8 cellular contexts compared by ENCODE assay signal in genomic region chr17:2222901-2223616, GRCh38.
DNase-seq lines count a peak whose midpoint lies in the region; ATAC-seq, FAIRE-seq and TF ChIP-seq lines count a peak whose summit lies in the region.

No MANE protein-coding gene starts in this region.

- no peaks in the 10 kb centered on the region for H3K9me3 ChIP-seq in AG04450 (ENCODE audit: control insufficient read depth, insufficient read depth, low read length)

- POLR2A ChIA-PET in AG04450 (lab: Yijun Ruan, JAX), result interaction anchor here (0.7 to 1.0 kb wide), 4 partner anchors 9 to 51 kb away, joined by 3 to 4 read pairs (median 3); no protein-coding TSS in a partner anchor

- no peaks in the 10 kb centered on the region for H3K27me3 ChIP-seq in AG04450 (ENCODE audit: control insufficient read depth, insufficient read depth, low read length)

- DNase-seq in AG04450 (ENCODE audit: low read depth, low spot score) (no peak), left ventricle myocardium superior (peak; percentile 71), urothelium cell line (ENCODE audit: low spot score) (no peak), NCI-H128 (lab: John Stamatoyannopoulos, UW; ENCODE audit: unreplicated experiment) (no peak)
- peak in 2 of 3 donors; percentile 18 to 32 for DNase-seq in stimulated activated CD4-positive, alpha-beta T cell treated with anti-CD3 and anti-CD28 coated beads, TNF-alpha, amount 100 ng/mL, for 1 hour (ENCODE audit: low read depth in 3 of 3, low spot score in 1 of 3)

- H3K4me3 Mint-ChIP-seq in activated T-helper 17 cell treated with anti-CD3 and anti-CD28 coated beads, Interleukin-2, amount 50 U/mL, for 72 hours, result peak overlapping the region; percentile 67

- H3K9me3 Mint-ChIP-seq in activated T-helper 17 cell treated with anti-CD3 and anti-CD28 coated beads, Interleukin-2, amount 50 U/mL, for 72 hours, result no peaks in the 10 kb centered on the region

- TF ChIP-seq CTCF in AG04450 (IDR thresholded peaks at IDR 0.05; ENCODE audit: low read depth, low read length), result no peak

- H3K27me3 Mint-ChIP-seq in activated T-helper 17 cell treated with anti-CD3 and anti-CD28 coated beads, Interleukin-2, amount 50 U/mL, for 72 hours, result no peaks in the 10 kb centered on the region

- H3K4me3 ChIP-seq in AG04450 (ENCODE audit: low read depth, low read length), result no peak overlapping the region

- intact Hi-C loops in left ventricle myocardium superior (cut with micrococcal nuclease), result no loop called here

- no peak for FAIRE-seq in urothelium cell line (lab: Jason Lieb, UNC)

- H3K27ac ChIP-seq in AG04450 (ENCODE audit: low read depth, low read length), result peak overlapping the region; percentile 40

- peaks cover 25% of the 10 kb centered on the region for H3K4me1 Mint-ChIP-seq in activated T-helper 17 cell treated with anti-CD3 and anti-CD28 coated beads, Interleukin-2, amount 50 U/mL, for 72 hours

- H3K36me3 Mint-ChIP-seq in activated T-helper 17 cell treated with anti-CD3 and anti-CD28 coated beads, Interleukin-2, amount 50 U/mL, for 72 hours (ENCODE audit: low read depth), result peaks cover 45% of the 10 kb centered on the region

- ATAC-seq in HG02759 (IDR thresholded peaks at IDR 0.05; ENCODE audit: unreplicated experiment) (peak; percentile 44), left ventricle myocardium superior (peak; percentile 95), HG02981 (IDR thresholded peaks at IDR 0.05; ENCODE audit: unreplicated experiment) (no peak)
- ATAC-seq in activated T-helper 17 cell treated with anti-CD3 and anti-CD28 coated beads, Interleukin-2, amount 50 U/mL, for 72 hours (replicated peaks), result peak; percentile 74

- H3K27ac Mint-ChIP-seq in activated T-helper 17 cell treated with anti-CD3 and anti-CD28 coated beads, Interleukin-2, amount 50 U/mL, for 72 hours, result peak overlapping the region; percentile 60

- CTCF ChIA-PET in AG04450 (lab: Charles Lee), result interaction anchor here (1.2 to 1.7 kb wide), 4 partner anchors 22 to 168 kb away, joined by 3 to 13 read pairs (median 4); partner anchors contain the start of gene HIC1

Comparison
In these comparisons a context has a peak if more than half of its experiments do, and no peak if none do; other contexts are left out.
1. DNase-seq: peak in left ventricle myocardium superior (single experiment) and stimulated activated CD4-positive, alpha-beta T cell treated with anti-CD3 and anti-CD28 coated beads, TNF-alpha, amount 100 ng/mL, for 1 hour (2 of 3); none in AG04450 (single experiment), urothelium cell line (single experiment) and NCI-H128 (single experiment).